In genomic region chr16:75301804-75302203, GRCh38 we compare ENCODE assay signal across 20 cellular contexts.
"Had no signal": no experiment of that assay in that cellular context is flagged by ENCODE, and none has a peak within 500 bp of the region (broad histone marks: within the 10 kb centered on the region; RNA-seq: fewer than 3 reads in every experiment).

No MANE protein-coding gene starts in this region.

- H3K27me3 Mint-ChIP-seq: activated CD4-positive, alpha-beta memory T cell treated with anti-CD3 and anti-CD28 coated beads for 36 hours; activated CD4-positive, alpha-beta T cell treated with anti-CD3 and anti-CD28 coated beads for 36 hours; activated CD8-positive, alpha-beta memory T cell treated with anti-CD3 and anti-CD28 coated beads, Interleukin-2, amount 10 ng/mL, durations not matched to agents 7 days and 5 days had no signal

- H3K4me3 ChIP-seq: gastrocnemius medialis, heart left ventricle had no signal

- ATAC-seq: activated CD4-positive, alpha-beta T cell treated with anti-CD3 and anti-CD28 coated beads for 36 hours; activated CD8-positive, alpha-beta memory T cell treated with anti-CD3 and anti-CD28 coated beads, Interleukin-2, amount 10 ng/mL, durations not matched to agents 7 days and 5 days; gastrocnemius medialis; heart left ventricle had no signal

- H3K27ac Mint-ChIP-seq: activated CD4-positive, alpha-beta memory T cell treated with anti-CD3 and anti-CD28 coated beads for 36 hours; activated CD4-positive, alpha-beta T cell treated with anti-CD3 and anti-CD28 coated beads for 36 hours; activated CD8-positive, alpha-beta memory T cell treated with anti-CD3 and anti-CD28 coated beads, Interleukin-2, amount 10 ng/mL, durations not matched to agents 7 days and 5 days; activated T-helper 2 cell treated with anti-CD3 and anti-CD28 coated beads, Interferon-gamma antibody, Interleukin-2, Interleukin-4, amounts not matched to agents 10 μg/mL and 5 μg/mL and 100 μg/mL, durations not matched to agents 14 hours and 24 hours and 36 hours; dendritic cell treated with granulocyte-macrophage colony-stimulating factor and Interleukin-4, amounts not matched to agents 40 ng/mL and 50 ng/mL, for 4 days; nephron had no signal

- H3K27me3 ChIP-seq: gastrocnemius medialis, heart left ventricle had no signal

- DNase-seq: activated CD4-positive, alpha-beta memory T cell treated with anti-CD3 and anti-CD28 coated beads for 36 hours; activated CD4-positive, alpha-beta T cell treated with anti-CD3 and anti-CD28 coated beads for 36 hours; activated CD8-positive, alpha-beta memory T cell treated with anti-CD3 and anti-CD28 coated beads, Interleukin-2, amount 10 ng/mL, durations not matched to agents 7 days and 5 days; activated naive CD4-positive, alpha-beta T cell treated with anti-CD3 and anti-CD28 coated beads, Interleukin-2, amount 50 U/mL, for 16 hours; activated T-cell treated with anti-CD3 and anti-CD28 coated beads, Interleukin-2, amount 50 U/mL, for 1 hour; cerebellar nuclear complex; effector CD8-positive, alpha-beta T cell; gastrocnemius medialis; heart left ventricle; kidney glomerular epithelial cell; mesendoderm; nucleus accumbens; posterior cingulate gyrus; retina; stimulated activated naive CD4-positive, alpha-beta T cell; SW 1271; T-helper 2 cell had no signal

- H3K9me3 Mint-ChIP-seq: activated CD4-positive, alpha-beta memory T cell treated with anti-CD3 and anti-CD28 coated beads for 36 hours; activated T-helper 2 cell treated with anti-CD3 and anti-CD28 coated beads, Interferon-gamma antibody, Interleukin-2, Interleukin-4, amounts not matched to agents 10 μg/mL and 5 μg/mL and 100 μg/mL, durations not matched to agents 14 hours and 24 hours and 36 hours; dendritic cell treated with granulocyte-macrophage colony-stimulating factor and Interleukin-4, amounts not matched to agents 40 ng/mL and 50 ng/mL, for 4 days; nephron had no signal

- H3K9me3 ChIP-seq: gastrocnemius medialis, heart left ventricle had no signal

- H3K27ac ChIP-seq: gastrocnemius medialis, heart left ventricle had no signal

- H3K4me3 Mint-ChIP-seq: activated CD4-positive, alpha-beta memory T cell treated with anti-CD3 and anti-CD28 coated beads for 36 hours; activated CD4-positive, alpha-beta T cell treated with anti-CD3 and anti-CD28 coated beads for 36 hours; activated CD8-positive, alpha-beta memory T cell treated with anti-CD3 and anti-CD28 coated beads, Interleukin-2, amount 10 ng/mL, durations not matched to agents 7 days and 5 days; dendritic cell treated with granulocyte-macrophage colony-stimulating factor and Interleukin-4, amounts not matched to agents 40 ng/mL and 50 ng/mL, for 4 days; nephron had no signal
